ENCODE assay signal across 3 cellular contexts in genomic region chr6:9518433-9518832, GRCh38.
TF ChIP-seq lines count a peak whose summit lies in the region.

No MANE protein-coding gene starts in this region.

TF ChIP-seq in A549, 52 proteins besides CTCF, POLR2A, EP300 and RAD21 (continued from another document):
- TF ChIP-seq HOXA7 (CRISPR knock-in tag; IDR thresholded peaks at IDR 0.05) (no peak), HOXB13 (CRISPR knock-in tag; IDR thresholded peaks at IDR 0.05; ENCODE audit: low read depth) (no peak), ELK1 (IDR thresholded peaks at IDR 0.05; ENCODE audit: low read depth, low read length) (no peak), ZFP36 (IDR thresholded peaks at IDR 0.05; ENCODE audit: borderline replicate concordance, partially characterized antibody) (no peak)

TF ChIP-seq in HEK293, 187 proteins besides CTCF, POLR2A, EP300 and RAD21:
- TF ChIP-seq ATF2 (tag by site-specific recombination; IDR thresholded peaks at IDR 0.05; ENCODE audit: low read depth) (peak; percentile 11; the same call in 1 of the 2 replicates), YY2 (tag by site-specific recombination; IDR thresholded peaks at IDR 0.05) (no peak)

TF ChIP-seq in GM12878, 131 proteins besides CTCF, POLR2A, EP300 and RAD21 (continued from another document):
- TF ChIP-seq KDM1A (IDR thresholded peaks at IDR 0.05; ENCODE audit: borderline replicate concordance) = no peak
